Comparison of ENCODE assay signal across 20 cellular contexts in the genomic region with DNA sequence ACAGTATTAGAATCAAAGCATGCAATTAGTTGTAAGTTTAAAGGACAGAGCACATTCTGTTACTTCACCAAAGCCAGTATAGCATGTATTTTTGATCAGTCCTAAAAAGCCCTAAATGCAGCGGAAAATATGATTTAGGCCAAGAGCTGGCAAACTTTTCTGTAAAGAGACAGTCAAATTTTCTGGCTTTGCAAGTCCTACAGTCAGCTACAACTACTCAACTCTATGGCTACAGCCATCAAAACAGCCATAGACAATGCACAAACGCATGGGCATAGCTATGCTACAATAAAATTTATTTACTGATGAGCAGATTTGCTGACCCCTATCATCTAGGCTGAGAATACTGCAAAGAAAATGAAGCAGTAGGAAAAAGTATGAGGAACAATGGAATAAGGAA. TPM values are rescaled to one million over a fixed set of nuclear protein-coding genes. Genes with fewer than 3 reads are reported as not detected.
A peak's percentile ranks its signal among the peaks of the same experiment; 100 is the strongest.
DNase-seq lines count a peak whose midpoint lies in the region; ATAC-seq and TF ChIP-seq lines count a peak whose summit lies in the region.
"Had no signal": no experiment of that assay in that cellular context is flagged by ENCODE, and none has a peak within 500 bp of the region (broad histone marks: within the 10 kb centered on the region; RNA-seq: fewer than 3 reads in every experiment).

No MANE protein-coding gene starts in this region.

- DNase-seq in activated naive CD4-positive, alpha-beta T cell (lab: John Stamatoyannopoulos, UW): no peak
- no peak for DNase-seq in activated CD8-positive, alpha-beta T cell treated with anti-CD3 and anti-CD28 coated beads, Interleukin-2, amount 10 ng/mL, durations not matched to agents 7 days and 5 days
- no peak for DNase-seq in endothelial cell (ENCODE audit: low spot score)
- DNase-seq: activated CD4-positive, alpha-beta T cell treated with anti-CD3 and anti-CD28 coated beads, Interleukin-2, amount 50 U/mL, for 4 hours; left ventricle myocardium inferior; midbrain; natural killer cell; NCI-H1105; NCI-H2029 treated with DMSO at 0.1 percent for 48 hours; NCI-H226; ovary; spleen; stimulated activated CD4-positive, alpha-beta T cell treated with anti-CD3 and anti-CD28 coated beads, Interleukin-2, amount 100 ng/mL, for 48 hours; stimulated activated naive CD4-positive, alpha-beta T cell; thyroid gland had no signal

- H3K4me3 Mint-ChIP-seq in activated naive CD4-positive, alpha-beta T cell treated with anti-CD3 and anti-CD28 coated beads, Interleukin-2, amount 50 U/mL, for 24 hours: peak overlapping the region; percentile 39
- no peak overlapping the region for H3K4me3 Mint-ChIP-seq in activated CD8-positive, alpha-beta T cell treated with anti-CD3 and anti-CD28 coated beads, Interleukin-2, amount 10 ng/mL, durations not matched to agents 7 days and 5 days
- no peak overlapping the region for H3K4me3 Mint-ChIP-seq in endothelial cell (ENCODE audit: unreplicated experiment)
- H3K4me3 Mint-ChIP-seq: IgD-negative memory B cell, natural killer cell had no signal

- POLR2A ChIA-PET in activated CD8-positive, alpha-beta T cell treated with anti-CD3 and anti-CD28 coated beads, Interleukin-2, amount 10 ng/mL, durations not matched to agents 7 days and 5 days (lab: Charles Lee): no interaction called here

- peaks cover 22% of the 10 kb centered on the region for H3K4me1 Mint-ChIP-seq in activated naive CD4-positive, alpha-beta T cell treated with anti-CD3 and anti-CD28 coated beads, Interleukin-2, amount 50 U/mL, for 24 hours
- peaks cover 13% of the 10 kb centered on the region for H3K4me1 Mint-ChIP-seq in activated CD8-positive, alpha-beta T cell treated with anti-CD3 and anti-CD28 coated beads, Interleukin-2, amount 10 ng/mL, durations not matched to agents 7 days and 5 days (ENCODE audit: low read depth)
- peaks cover 4% of the 10 kb centered on the region for H3K4me1 Mint-ChIP-seq in endothelial cell (ENCODE audit: unreplicated experiment)
- H3K4me1 Mint-ChIP-seq: natural killer cell had no signal

- H3K9me3 Mint-ChIP-seq in activated naive CD4-positive, alpha-beta T cell treated with anti-CD3 and anti-CD28 coated beads, Interleukin-2, amount 50 U/mL, for 24 hours: no peaks in the 10 kb centered on the region
- H3K9me3 Mint-ChIP-seq in activated CD8-positive, alpha-beta T cell treated with anti-CD3 and anti-CD28 coated beads, Interleukin-2, amount 10 ng/mL, durations not matched to agents 7 days and 5 days (ENCODE audit: insufficient read depth): no peaks in the 10 kb centered on the region
- H3K9me3 Mint-ChIP-seq in endothelial cell (ENCODE audit: unreplicated experiment): no peaks in the 10 kb centered on the region
- H3K9me3 Mint-ChIP-seq: IgD-negative memory B cell, natural killer cell had no signal

- CTCF ChIA-PET in activated CD8-positive, alpha-beta T cell treated with anti-CD3 and anti-CD28 coated beads, Interleukin-2, amount 10 ng/mL, durations not matched to agents 7 days and 5 days (lab: Charles Lee): interaction anchor here (1.1 to 2.5 kb wide), 2 partner anchors 18 to 149 kb away, joined by 3 to 8 read pairs; no protein-coding TSS in a partner anchor

- H3K27ac Mint-ChIP-seq in activated naive CD4-positive, alpha-beta T cell treated with anti-CD3 and anti-CD28 coated beads, Interleukin-2, amount 50 U/mL, for 24 hours: peak overlapping the region; percentile 70
- H3K27ac Mint-ChIP-seq in activated CD8-positive, alpha-beta T cell treated with anti-CD3 and anti-CD28 coated beads, Interleukin-2, amount 10 ng/mL, durations not matched to agents 7 days and 5 days: peak overlapping the region; percentile 28
- H3K27ac Mint-ChIP-seq in endothelial cell (ENCODE audit: unreplicated experiment): peak overlapping the region; percentile 69
- H3K27ac Mint-ChIP-seq: natural killer cell had no signal

- peaks cover 23% of the 10 kb centered on the region for H3K36me3 Mint-ChIP-seq in activated naive CD4-positive, alpha-beta T cell treated with anti-CD3 and anti-CD28 coated beads, Interleukin-2, amount 50 U/mL, for 24 hours
- peaks cover 31% of the 10 kb centered on the region for H3K36me3 Mint-ChIP-seq in activated CD8-positive, alpha-beta T cell treated with anti-CD3 and anti-CD28 coated beads, Interleukin-2, amount 10 ng/mL, durations not matched to agents 7 days and 5 days (ENCODE audit: low read depth)
- H3K36me3 Mint-ChIP-seq in endothelial cell (ENCODE audit: low read depth, unreplicated experiment): peaks cover 19% of the 10 kb centered on the region

- no peaks in the 10 kb centered on the region for H3K27me3 Mint-ChIP-seq in activated naive CD4-positive, alpha-beta T cell treated with anti-CD3 and anti-CD28 coated beads, Interleukin-2, amount 50 U/mL, for 24 hours
- no peaks in the 10 kb centered on the region for H3K27me3 Mint-ChIP-seq in activated CD8-positive, alpha-beta T cell treated with anti-CD3 and anti-CD28 coated beads, Interleukin-2, amount 10 ng/mL, durations not matched to agents 7 days and 5 days (ENCODE audit: low read depth)
- no peaks in the 10 kb centered on the region for H3K27me3 Mint-ChIP-seq in endothelial cell (ENCODE audit: unreplicated experiment)
- H3K27me3 Mint-ChIP-seq: IgD-negative memory B cell had no signal

- ATAC-seq in activated CD8-positive, alpha-beta T cell treated with anti-CD3 and anti-CD28 coated beads, Interleukin-2, amount 10 ng/mL, durations not matched to agents 7 days and 5 days: no peak
- ATAC-seq in HG02852 (IDR thresholded peaks at IDR 0.05; ENCODE audit: unreplicated experiment): no peak
- no peak for ATAC-seq in GM18868 (IDR thresholded peaks at IDR 0.05; ENCODE audit: unreplicated experiment)
- ATAC-seq in GM21619 (IDR thresholded peaks at IDR 0.05; ENCODE audit: unreplicated experiment): no peak
- ATAC-seq: natural killer cell had no signal

- TF ChIP-seq CTCF in endothelial cell (IDR thresholded peaks at IDR 0.05; ENCODE audit: unreplicated experiment): no peak

RNA-seq across cellular contexts. Expression of a gene that starts 52.9 kb away (rescaled TPM):
- total RNA-seq in activated CD8-positive, alpha-beta T cell treated with anti-CD3 and anti-CD28 coated beads, Interleukin-2, amount 10 ng/mL, durations not matched to agents 7 days and 5 days: 10 to 100 TPM; 36.8 to 37.8 TPM
- 69.4 TPM for total RNA-seq in endothelial cell (ENCODE audit: unreplicated experiment)
